In the genomic region with DNA sequence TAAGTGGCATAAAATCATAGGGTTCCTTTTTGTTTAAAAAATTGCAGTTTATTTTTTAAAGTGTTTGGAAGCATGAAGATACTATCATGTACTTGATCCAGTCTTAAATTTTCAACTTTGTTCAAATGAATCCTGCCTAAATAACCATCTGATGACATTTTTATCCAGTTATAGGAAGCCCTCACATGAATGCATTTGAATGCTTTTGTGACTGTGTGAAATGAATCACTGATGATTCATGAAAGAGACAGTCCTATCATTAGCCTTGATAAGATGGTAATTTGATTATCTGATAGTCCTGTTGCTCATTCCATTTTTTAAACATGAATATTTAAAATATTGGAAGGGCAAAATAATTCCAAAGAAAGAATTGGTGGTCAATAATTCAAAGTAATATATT, we compare ENCODE assay signal across 2 cellular contexts.
TF ChIP-seq lines count a peak whose summit lies in the region.

No MANE protein-coding gene starts in this region.

TF ChIP-seq in SK-N-SH treated with all-trans-retinoic acid at 6 μM for 48 hours, 23 proteins besides CTCF, POLR2A, EP300 and RAD21 (continued from another document):
- TF ChIP-seq, protein P1, sequence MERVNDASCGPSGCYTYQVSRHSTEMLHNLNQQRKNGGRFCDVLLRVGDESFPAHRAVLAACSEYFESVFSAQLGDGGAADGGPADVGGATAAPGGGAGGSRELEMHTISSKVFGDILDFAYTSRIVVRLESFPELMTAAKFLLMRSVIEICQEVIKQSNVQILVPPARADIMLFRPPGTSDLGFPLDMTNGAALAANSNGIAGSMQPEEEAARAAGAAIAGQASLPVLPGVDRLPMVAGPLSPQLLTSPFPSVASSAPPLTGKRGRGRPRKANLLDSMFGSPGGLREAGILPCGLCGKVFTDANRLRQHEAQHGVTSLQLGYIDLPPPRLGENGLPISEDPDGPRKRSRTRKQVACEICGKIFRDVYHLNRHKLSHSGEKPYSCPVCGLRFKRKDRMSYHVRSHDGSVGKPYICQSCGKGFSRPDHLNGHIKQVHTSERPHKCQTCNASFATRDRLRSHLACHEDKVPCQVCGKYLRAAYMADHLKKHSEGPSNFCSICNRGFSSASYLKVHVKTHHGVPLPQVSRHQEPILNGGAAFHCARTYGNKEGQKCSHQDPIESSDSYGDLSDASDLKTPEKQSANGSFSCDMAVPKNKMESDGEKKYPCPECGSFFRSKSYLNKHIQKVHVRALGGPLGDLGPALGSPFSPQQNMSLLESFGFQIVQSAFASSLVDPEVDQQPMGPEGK (CRISPR knock-in tag; IDR thresholded peaks at IDR 0.05; ENCODE audit: borderline replicate concordance): no peak
- TF ChIP-seq GLIS3 (CRISPR knock-in tag; IDR thresholded peaks at IDR 0.05) (no peak), ZNF565 (CRISPR knock-in tag; conservative IDR thresholded peaks at IDR 0.05; ENCODE audit: low read depth) (no peak)
- TF ChIP-seq, protein P2, sequence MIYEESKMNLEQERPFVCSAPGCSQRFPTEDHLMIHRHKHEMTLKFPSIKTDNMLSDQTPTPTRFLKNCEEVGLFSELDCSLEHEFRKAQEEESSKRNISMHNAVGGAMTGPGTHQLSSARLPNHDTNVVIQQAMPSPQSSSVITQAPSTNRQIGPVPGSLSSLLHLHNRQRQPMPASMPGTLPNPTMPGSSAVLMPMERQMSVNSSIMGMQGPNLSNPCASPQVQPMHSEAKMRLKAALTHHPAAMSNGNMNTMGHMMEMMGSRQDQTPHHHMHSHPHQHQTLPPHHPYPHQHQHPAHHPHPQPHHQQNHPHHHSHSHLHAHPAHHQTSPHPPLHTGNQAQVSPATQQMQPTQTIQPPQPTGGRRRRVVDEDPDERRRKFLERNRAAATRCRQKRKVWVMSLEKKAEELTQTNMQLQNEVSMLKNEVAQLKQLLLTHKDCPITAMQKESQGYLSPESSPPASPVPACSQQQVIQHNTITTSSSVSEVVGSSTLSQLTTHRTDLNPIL (CRISPR knock-in tag; IDR thresholded peaks at IDR 0.05; ENCODE audit: low read depth): 0 out of 2 replicates have a peak, but pooled peaks have one; percentile 31

TF ChIP-seq in SK-N-SH, 30 proteins besides CTCF, POLR2A, EP300 and RAD21 (continued from another document):
- TF ChIP-seq, protein P3, sequence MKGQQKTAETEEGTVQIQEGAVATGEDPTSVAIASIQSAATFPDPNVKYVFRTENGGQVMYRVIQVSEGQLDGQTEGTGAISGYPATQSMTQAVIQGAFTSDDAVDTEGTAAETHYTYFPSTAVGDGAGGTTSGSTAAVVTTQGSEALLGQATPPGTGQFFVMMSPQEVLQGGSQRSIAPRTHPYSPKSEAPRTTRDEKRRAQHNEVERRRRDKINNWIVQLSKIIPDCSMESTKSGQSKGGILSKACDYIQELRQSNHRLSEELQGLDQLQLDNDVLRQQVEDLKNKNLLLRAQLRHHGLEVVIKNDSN (IDR thresholded peaks at IDR 0.05; ENCODE audit: borderline replicate concordance, low read depth): no peak
- TF ChIP-seq RFX5 (IDR thresholded peaks at IDR 0.05; ENCODE audit: low read length) (no peak), FOXJ3 (CRISPR knock-in tag; IDR thresholded peaks at IDR 0.05) (no peak), EZH2phosphoT487 (IDR thresholded peaks at IDR 0.05; ENCODE audit: borderline replicate concordance, low read depth) (no peak), POLR2AphosphoS5 (IDR thresholded peaks at IDR 0.05; ENCODE audit: low read depth, low read length) (no peak)
- TF ChIP-seq, protein P4, sequence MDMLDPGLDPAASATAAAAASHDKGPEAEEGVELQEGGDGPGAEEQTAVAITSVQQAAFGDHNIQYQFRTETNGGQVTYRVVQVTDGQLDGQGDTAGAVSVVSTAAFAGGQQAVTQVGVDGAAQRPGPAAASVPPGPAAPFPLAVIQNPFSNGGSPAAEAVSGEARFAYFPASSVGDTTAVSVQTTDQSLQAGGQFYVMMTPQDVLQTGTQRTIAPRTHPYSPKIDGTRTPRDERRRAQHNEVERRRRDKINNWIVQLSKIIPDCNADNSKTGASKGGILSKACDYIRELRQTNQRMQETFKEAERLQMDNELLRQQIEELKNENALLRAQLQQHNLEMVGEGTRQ (IDR thresholded peaks at IDR 0.05; ENCODE audit: borderline replicate concordance, low read depth, low read length): no peak
- TF ChIP-seq, protein P5, sequence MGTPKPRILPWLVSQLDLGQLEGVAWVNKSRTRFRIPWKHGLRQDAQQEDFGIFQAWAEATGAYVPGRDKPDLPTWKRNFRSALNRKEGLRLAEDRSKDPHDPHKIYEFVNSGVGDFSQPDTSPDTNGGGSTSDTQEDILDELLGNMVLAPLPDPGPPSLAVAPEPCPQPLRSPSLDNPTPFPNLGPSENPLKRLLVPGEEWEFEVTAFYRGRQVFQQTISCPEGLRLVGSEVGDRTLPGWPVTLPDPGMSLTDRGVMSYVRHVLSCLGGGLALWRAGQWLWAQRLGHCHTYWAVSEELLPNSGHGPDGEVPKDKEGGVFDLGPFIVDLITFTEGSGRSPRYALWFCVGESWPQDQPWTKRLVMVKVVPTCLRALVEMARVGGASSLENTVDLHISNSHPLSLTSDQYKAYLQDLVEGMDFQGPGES (IDR thresholded peaks at IDR 0.05; ENCODE audit: low read depth, low read length): no peak
